6 cellular contexts compared by ENCODE assay signal in the genomic region with DNA sequence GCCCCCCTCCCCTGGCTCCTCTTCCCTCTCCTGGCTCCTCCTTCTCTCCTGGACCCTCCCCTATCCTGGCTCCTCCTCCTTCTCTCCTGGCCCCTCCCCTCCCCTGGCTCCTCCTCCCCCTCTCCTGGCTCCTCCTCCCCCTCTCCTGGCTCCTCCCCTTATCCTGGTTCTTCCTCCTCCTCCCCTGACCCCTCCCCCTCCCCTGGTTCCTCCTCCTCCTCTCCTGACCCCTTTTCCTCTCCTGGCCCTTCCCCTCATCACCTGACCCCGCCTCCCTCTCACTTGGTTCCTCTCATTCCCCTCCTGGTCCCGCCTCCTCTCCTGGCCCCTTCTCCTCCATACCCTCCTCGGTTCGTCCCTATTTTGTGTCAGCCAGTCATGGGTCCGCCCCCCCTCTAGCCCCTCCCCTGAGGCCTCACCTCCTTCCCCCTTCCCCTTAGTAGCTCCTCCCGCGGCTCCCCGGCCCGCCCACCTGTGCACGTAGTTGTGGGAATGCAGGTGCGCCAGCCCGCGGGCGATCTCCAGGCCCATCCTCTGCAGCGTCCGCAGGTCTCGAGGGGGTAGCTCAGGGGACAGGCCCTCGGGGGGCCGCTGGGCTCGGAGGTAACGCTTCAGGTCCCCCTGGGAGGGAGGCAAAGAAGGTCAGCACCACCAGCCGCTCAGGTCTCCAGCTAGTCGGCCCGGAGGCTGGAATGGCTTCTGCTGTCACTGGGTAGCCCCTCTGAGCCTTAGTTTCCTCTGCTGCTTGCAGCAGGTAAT. TPM values are rescaled to one million over a fixed set of nuclear protein-coding genes. Genes with fewer than 3 reads are reported as not detected.
DNase-seq lines count a peak whose midpoint lies in the region; ATAC-seq lines count a peak whose summit lies in the region.

No MANE protein-coding gene starts in this region.

- CTCF ChIA-PET in activated naive CD4-positive, alpha-beta T cell treated with anti-CD3 and anti-CD28 coated beads for 36 hours (lab: Charles Lee) = interaction anchor here (0.5 to 0.8 kb wide), 3 partner anchors 82 to 120 kb away, joined by 3 to 4 read pairs (median 3); no protein-coding TSS in a partner anchor

- no CpG with 5 or more reads among the region's 24 CpGs for WGBS in mesendoderm (ENCODE audit: extremely low coverage, insufficient coverage, low lambda C conversion rate)

- H3K9me3 ChIP-seq in NT2/D1 (ENCODE audit: insufficient read depth, low read length) = no peaks in the 10 kb centered on the region

- no peak overlapping the region for H3K27ac ChIP-seq in mesendoderm (ENCODE audit: low read depth, low read length)

- H2BK15ac ChIP-seq in mesendoderm (replicated peaks; ENCODE audit: low read depth) = no peak overlapping the region

- no peak overlapping the region for H2AK5ac ChIP-seq in mesendoderm (ENCODE audit: low read length)

- peak; percentile 98 for DNase-seq in H7
- peak; percentile 94 for DNase-seq in NT2/D1 (ENCODE audit: low read depth, low spot score)
- DNase-seq in activated naive CD4-positive, alpha-beta T cell treated with anti-CD3 and anti-CD28 coated beads for 36 hours = peak; percentile 82
- peak; percentile 100 for DNase-seq in mesendoderm

- H3K4me1 ChIP-seq in NT2/D1 (ENCODE audit: insufficient read depth, insufficient read length) (peaks cover 3% of the 10 kb centered on the region), mesendoderm (ENCODE audit: control insufficient read depth, low read depth, low read length) (peaks cover 3% of the 10 kb centered on the region)

- H3K27me3 ChIP-seq in H7 (ENCODE audit: control insufficient read depth, insufficient read depth, low read length) = peaks cover 5% of the 10 kb centered on the region; the same call in 1 of the 2 replicates
- peaks cover 4% of the 10 kb centered on the region for H3K27me3 ChIP-seq in NT2/D1 (ENCODE audit: insufficient read depth, insufficient read length)
- no peaks in the 10 kb centered on the region for H3K27me3 ChIP-seq in mesendoderm (ENCODE audit: insufficient read depth, low read length, poor library complexity)

- no peak overlapping the region for H3K18ac ChIP-seq in mesendoderm (ENCODE audit: low read length)

- H3K36me3 ChIP-seq in H7 (replicated peaks; ENCODE audit: control insufficient read depth, insufficient read depth, low read length) (peaks cover under 1% of the 10 kb centered on the region; the same call in 1 of the 2 replicates), NT2/D1 (ENCODE audit: insufficient read depth, insufficient read length, low read length) (no peaks in the 10 kb centered on the region), mesendoderm (ENCODE audit: control insufficient read depth, insufficient read depth, low read length) (no peaks in the 10 kb centered on the region)

- H3K4ac ChIP-seq in mesendoderm (ENCODE audit: low read depth, low read length) = no peak overlapping the region

- H2BK5ac ChIP-seq in mesendoderm (ENCODE audit: low read length) = no peak overlapping the region

- peak overlapping the region; percentile 29 for H3K56ac ChIP-seq in mesendoderm (ENCODE audit: low read length)

- H3K4me3 Mint-ChIP-seq in activated naive CD4-positive, alpha-beta T cell treated with anti-CD3 and anti-CD28 coated beads for 36 hours = peak overlapping the region; percentile 15

- peaks cover 3% of the 10 kb centered on the region for H3K27me3 Mint-ChIP-seq in activated naive CD4-positive, alpha-beta T cell treated with anti-CD3 and anti-CD28 coated beads for 36 hours (ENCODE audit: low read depth)

- H3K79me2 ChIP-seq in mesendoderm (ENCODE audit: control insufficient read depth, insufficient read depth, low read length) = no peaks in the 10 kb centered on the region

- H4K8ac ChIP-seq in mesendoderm (ENCODE audit: low read depth, low read length) = no peak overlapping the region

- intact Hi-C loops in activated naive CD4-positive, alpha-beta T cell treated with anti-CD3 and anti-CD28 coated beads for 36 hours (cut with micrococcal nuclease) = loop anchor here (1.0 kb wide), 1 partner anchor 9 kb away; no protein-coding TSS in a partner anchor

- H4K5ac ChIP-seq in mesendoderm (ENCODE audit: low read length) = no peak overlapping the region

- H3K79me1 ChIP-seq in mesendoderm (ENCODE audit: low read length) = no peaks in the 10 kb centered on the region

- no peaks in the 10 kb centered on the region for H3K36me3 Mint-ChIP-seq in activated naive CD4-positive, alpha-beta T cell treated with anti-CD3 and anti-CD28 coated beads for 36 hours (ENCODE audit: low read depth)

- H3K4me3 ChIP-seq in H7 (ENCODE audit: insufficient read depth, low read depth, low read length) (peak overlapping the region; percentile 49), NT2/D1 (ENCODE audit: insufficient read length, low read depth) (peak overlapping the region; percentile 36), mesendoderm (ENCODE audit: low read length) (no peak overlapping the region)

- ATAC-seq in GM21390 (IDR thresholded peaks at IDR 0.05; ENCODE audit: unreplicated experiment) (no peak), HG03520 (IDR thresholded peaks at IDR 0.05; ENCODE audit: unreplicated experiment) (no peak)

- peak overlapping the region; percentile 51 for H3K9ac ChIP-seq in NT2/D1 (ENCODE audit: insufficient read length, low read depth)
- H3K9ac ChIP-seq in mesendoderm (ENCODE audit: low read length) = peak overlapping the region; percentile 44

- peak overlapping the region; percentile 48 for H3K4me2 ChIP-seq in mesendoderm (ENCODE audit: low read length)

- H3K27ac Mint-ChIP-seq in activated naive CD4-positive, alpha-beta T cell treated with anti-CD3 and anti-CD28 coated beads for 36 hours = no peak overlapping the region

- no peaks in the 10 kb centered on the region for H3K9me3 Mint-ChIP-seq in activated naive CD4-positive, alpha-beta T cell treated with anti-CD3 and anti-CD28 coated beads for 36 hours

- H3K4me1 Mint-ChIP-seq in activated naive CD4-positive, alpha-beta T cell treated with anti-CD3 and anti-CD28 coated beads for 36 hours (ENCODE audit: low read depth) = peaks cover 20% of the 10 kb centered on the region

- H3K23ac ChIP-seq in mesendoderm (ENCODE audit: low read length) = no peak overlapping the region

- no peak overlapping the region for H2BK120ac ChIP-seq in mesendoderm (ENCODE audit: low read depth, low read length)

RNA-seq across cellular contexts. Expression of gene LMTK3, which starts 9.5 kb away (rescaled TPM):
- total RNA-seq in H7 (2014; rRNA removed; shearing (Covaris generic)) = 3.0 and 3.6 TPM in 2 replicates
- total RNA-seq in activated naive CD4-positive, alpha-beta T cell treated with anti-CD3 and anti-CD28 coated beads for 36 hours = 1 to 10 TPM; 2.3 to 2.6 TPM
- 3.1 TPM for polyA plus RNA-seq in mesendoderm (2013, experiment 1 of 2)
- 2.8 TPM for polyA plus RNA-seq in mesendoderm (2013, experiment 2 of 2)

RNA-seq across cellular contexts. Expression of gene CYTH2, which starts 33.0 kb away (rescaled TPM):
- 42.9 and 51.3 TPM in 2 replicates for total RNA-seq in H7 (2014; rRNA removed; shearing (Covaris generic))
- total RNA-seq in activated naive CD4-positive, alpha-beta T cell treated with anti-CD3 and anti-CD28 coated beads for 36 hours = 10 to 100 TPM; 36.7 to 38.0 TPM
- 43.5 TPM for polyA plus RNA-seq in mesendoderm (2013, experiment 1 of 2)
- 40.5 TPM for polyA plus RNA-seq in mesendoderm (2013, experiment 2 of 2)

RNA-seq across cellular contexts. Expression of gene KCNJ14, which starts 46.8 kb away (rescaled TPM):
- total RNA-seq in H7 (2014; rRNA removed; shearing (Covaris generic)) = 0.21 and 0.70 TPM in 2 replicates
- 1 to 10 TPM; 1.7 to 1.8 TPM for total RNA-seq in activated naive CD4-positive, alpha-beta T cell treated with anti-CD3 and anti-CD28 coated beads for 36 hours
- 0.34 TPM for polyA plus RNA-seq in mesendoderm (2013, experiment 1 of 2)
- 0.32 TPM for polyA plus RNA-seq in mesendoderm (2013, experiment 2 of 2)

RNA-seq across cellular contexts. Expression of gene SULT2B1, which starts 49.8 kb away (rescaled TPM):
- total RNA-seq in H7 (2014; rRNA removed; shearing (Covaris generic)) = 1.8 and 2.8 TPM in 2 replicates
- not detected for total RNA-seq in activated naive CD4-positive, alpha-beta T cell treated with anti-CD3 and anti-CD28 coated beads for 36 hours
- 0.14 TPM for polyA plus RNA-seq in mesendoderm (2013, experiment 1 of 2)
- polyA plus RNA-seq in mesendoderm (2013, experiment 2 of 2) = 0.24 TPM

RNA-seq across cellular contexts. Expression of gene GRWD1, which starts 56.4 kb away (rescaled TPM):
- total RNA-seq in H7 (2014; rRNA removed; shearing (Covaris generic)) = 80.6 and 97.8 TPM in 2 replicates
- 10 to 100 TPM; 32.4 to 36.0 TPM for total RNA-seq in activated naive CD4-positive, alpha-beta T cell treated with anti-CD3 and anti-CD28 coated beads for 36 hours
- polyA plus RNA-seq in mesendoderm (2013, experiment 1 of 2) = 35.4 TPM
- polyA plus RNA-seq in mesendoderm (2013, experiment 2 of 2) = 37.3 TPM
